In genomic region chr9:131838581-131839280, GRCh38 we compare ENCODE assay signal across 15 cellular contexts.
A peak's percentile ranks its signal among the peaks of the same experiment; 100 is the strongest.
DNase-seq lines count a peak whose midpoint lies in the region; TF ChIP-seq lines count a peak whose summit lies in the region.
"Had no signal": no experiment of that assay in that cellular context is flagged by ENCODE, and none has a peak within 500 bp of the region (broad histone marks: within the 10 kb centered on the region; RNA-seq: fewer than 3 reads in every experiment).

No MANE protein-coding gene starts in this region.

- POLR2A ChIA-PET in CD8-positive, alpha-beta memory T cell (lab: Charles Lee), result no interaction called here

- H3K4me1 Mint-ChIP-seq in CD8-positive, alpha-beta memory T cell, result peaks cover 13 to 16% (median 16%) of the 10 kb centered on the region in 3 donors
- peaks cover 72% of the 10 kb centered on the region for H3K4me1 Mint-ChIP-seq in nephron progenitor cell
- H3K4me1 Mint-ChIP-seq: activated naive CD4-positive, alpha-beta T cell treated with anti-CD3 and anti-CD28 coated beads, Interleukin-2, amount 50 U/mL, for 24 hours had no signal

- H3K9ac ChIP-seq in BLaER1 treated with 17β-estradiol and CSF1 and Interleukin-3, amounts not matched to agents 10 nM and 100 nM, result peak overlapping the region in 10 of 11 experiments; percentile 13 to 76 (median 68); a peak in 18 of 22 replicates

- H3K36me3 Mint-ChIP-seq in CD8-positive, alpha-beta memory T cell, result no peaks in the 10 kb centered on the region
- H3K36me3 Mint-ChIP-seq in nephron progenitor cell (ENCODE audit: low read depth), result no peaks in the 10 kb centered on the region
- H3K36me3 Mint-ChIP-seq: activated naive CD4-positive, alpha-beta T cell treated with anti-CD3 and anti-CD28 coated beads, Interleukin-2, amount 50 U/mL, for 24 hours; type B pancreatic cell had no signal

- H3K4me2 ChIP-seq in BLaER1 treated with 17β-estradiol and CSF1 and Interleukin-3, amounts not matched to agents 10 nM and 100 nM, result peak overlapping the region; percentile 77 to 98 (median 83)

- peaks cover 0 to 5% (median 0%) of the 10 kb centered on the region in 11 experiments; a peak in 3 of 22 replicates for H3K36me3 ChIP-seq in BLaER1 treated with 17β-estradiol and CSF1 and Interleukin-3, amounts not matched to agents 10 nM and 100 nM
- no peaks in the 10 kb centered on the region for H3K36me3 ChIP-seq in CD8-positive, alpha-beta memory T cell (ENCODE audit: insufficient read depth, low read length)
- no peaks in the 10 kb centered on the region for H3K36me3 ChIP-seq in WERI-Rb-1

- CTCF ChIA-PET in CD8-positive, alpha-beta memory T cell (lab: Charles Lee), result no interaction called here

- peaks cover 16 to 22% of the 10 kb centered on the region in 2 donors for H3K27me3 Mint-ChIP-seq in CD8-positive, alpha-beta memory T cell
- peaks cover 16% of the 10 kb centered on the region for H3K27me3 Mint-ChIP-seq in nephron progenitor cell (ENCODE audit: low read depth, poor library complexity)

- peaks cover 0 to 9% (median 3%) of the 10 kb centered on the region in 5 donors for H3K9me3 Mint-ChIP-seq in CD8-positive, alpha-beta memory T cell
- peaks cover 7% of the 10 kb centered on the region for H3K9me3 Mint-ChIP-seq in nephron progenitor cell
- H3K9me3 Mint-ChIP-seq: activated naive CD4-positive, alpha-beta T cell treated with anti-CD3 and anti-CD28 coated beads, Interleukin-2, amount 50 U/mL, for 24 hours; stimulated activated naive CD8-positive, alpha-beta T cell treated with anti-CD3 and anti-CD28 coated beads, Interleukin-15, Interleukin-2, amounts not matched to agents 100 ng/mL and 50 ng/mL, for 24 hours; type B pancreatic cell had no signal

- peak overlapping the region in 1 of 7 donors; percentile 8 for H3K4me3 Mint-ChIP-seq in CD8-positive, alpha-beta memory T cell
- no peak overlapping the region for H3K4me3 Mint-ChIP-seq in nephron progenitor cell
- H3K4me3 Mint-ChIP-seq: activated naive CD4-positive, alpha-beta T cell treated with anti-CD3 and anti-CD28 coated beads, Interleukin-2, amount 50 U/mL, for 24 hours; nephron; stimulated activated naive CD8-positive, alpha-beta T cell treated with anti-CD3 and anti-CD28 coated beads, Interleukin-15, Interleukin-2, amounts not matched to agents 100 ng/mL and 50 ng/mL, for 24 hours; type B pancreatic cell had no signal

- peaks cover 0 to 14% (median 0%) of the 10 kb centered on the region in 11 experiments; a peak in 1 of 22 replicates for H4K20me1 ChIP-seq in BLaER1 treated with 17β-estradiol and CSF1 and Interleukin-3, amounts not matched to agents 10 nM and 100 nM

- H3K4me3 ChIP-seq in BLaER1 treated with 17β-estradiol and CSF1 and Interleukin-3, amounts not matched to agents 10 nM and 100 nM, result peak overlapping the region in 2 of 10 experiments; percentile 5 to 30; a peak in 3 of 20 replicates
- no peak overlapping the region for H3K4me3 ChIP-seq in CD8-positive, alpha-beta memory T cell (ENCODE audit: low read length)
- H3K4me3 ChIP-seq in WERI-Rb-1 (ENCODE audit: low read depth, low read length), result peak overlapping the region; percentile 35
- H3K4me3 ChIP-seq: psoas muscle had no signal

- DNase-seq in CD8-positive, alpha-beta memory T cell, result no peak
- DNase-seq in WERI-Rb-1 (peak; percentile 79), iPS-NIHi7 (ENCODE audit: extremely low spot score) (peak; percentile 57), inferior parietal cortex (ENCODE audit: extremely low spot score) (no peak), AG08395 (ENCODE audit: low spot score) (no peak), nephron progenitor cell (no peak)
- DNase-seq: EL, NCI-H526 had no signal

- peaks cover 0 to 46% (median 0%) of the 10 kb centered on the region in 11 experiments; a peak in 7 of 22 replicates for H3K27me3 ChIP-seq in BLaER1 treated with 17β-estradiol and CSF1 and Interleukin-3, amounts not matched to agents 10 nM and 100 nM
- no peaks in the 10 kb centered on the region for H3K27me3 ChIP-seq in CD8-positive, alpha-beta memory T cell (ENCODE audit: insufficient read depth, low read length, poor library complexity, severe bottlenecking)
- H3K27me3 ChIP-seq in WERI-Rb-1 (ENCODE audit: insufficient read depth, low read depth, severe bottlenecking), result no peaks in the 10 kb centered on the region

- TF ChIP-seq CTCF in WERI-Rb-1 (IDR thresholded peaks at IDR 0.05; ENCODE audit: low read depth, low read length), result peak; percentile 82
- no peak for TF ChIP-seq CTCF in nephron progenitor cell (IDR thresholded peaks at IDR 0.05)

- H3K27ac Mint-ChIP-seq in CD8-positive, alpha-beta memory T cell, result peak overlapping the region in 3 of 8 donors; percentile 91 to 98 (median 98)
- no peak overlapping the region for H3K27ac Mint-ChIP-seq in nephron progenitor cell
- H3K27ac Mint-ChIP-seq: activated naive CD4-positive, alpha-beta T cell treated with anti-CD3 and anti-CD28 coated beads, Interleukin-2, amount 50 U/mL, for 24 hours; type B pancreatic cell had no signal

- peaks cover 6 to 11% (median 8%) of the 10 kb centered on the region in 11 experiments for H3K9me3 ChIP-seq in BLaER1 treated with 17β-estradiol and CSF1 and Interleukin-3, amounts not matched to agents 10 nM and 100 nM (replicated peaks in 1 of 11)
- H3K9me3 ChIP-seq in CD8-positive, alpha-beta memory T cell (ENCODE audit: low read length), result peaks cover 4% of the 10 kb centered on the region
- peaks cover 2% of the 10 kb centered on the region for H3K9me3 ChIP-seq in WERI-Rb-1 (ENCODE audit: severe bottlenecking)

- peaks cover 51 to 100% (median 94%) of the 10 kb centered on the region in 10 experiments for H3K4me1 ChIP-seq in BLaER1 treated with 17β-estradiol and CSF1 and Interleukin-3, amounts not matched to agents 10 nM and 100 nM
- peaks cover 14% of the 10 kb centered on the region for H3K4me1 ChIP-seq in CD8-positive, alpha-beta memory T cell (ENCODE audit: insufficient read depth, low read length)
- H3K4me1 ChIP-seq: psoas muscle had no signal

- peak overlapping the region in 10 of 11 experiments; percentile 61 to 85 (median 80); a peak in 21 of 22 replicates for H3K27ac ChIP-seq in BLaER1 treated with 17β-estradiol and CSF1 and Interleukin-3, amounts not matched to agents 10 nM and 100 nM
- H3K27ac ChIP-seq in CD8-positive, alpha-beta memory T cell (ENCODE audit: low read depth, low read length), result peak overlapping the region; percentile 47
- H3K27ac ChIP-seq in WERI-Rb-1, result peak overlapping the region; percentile 14; the same call in 1 of the 2 replicates
- H3K27ac ChIP-seq: psoas muscle, RWPE1 had no signal

Comparison
In these comparisons a context has a peak if more than half of its experiments do, and no peak if none do; other contexts are left out.
1. H3K27ac ChIP-seq: peak in every context shown above with its lines; median percentile 80 in BLaER1 treated with 17β-estradiol and CSF1 and Interleukin-3, amounts not matched to agents 10 nM and 100 nM; 47 in CD8-positive, alpha-beta memory T cell; 14 in WERI-Rb-1.
2. DNase-seq: peak in WERI-Rb-1 (single experiment) and iPS-NIHi7 (single experiment); none in CD8-positive, alpha-beta memory T cell (0 of 5), inferior parietal cortex (single experiment), AG08395 (single experiment) and nephron progenitor cell (single experiment).